8 cellular contexts compared by ENCODE assay signal in the genomic region with DNA sequence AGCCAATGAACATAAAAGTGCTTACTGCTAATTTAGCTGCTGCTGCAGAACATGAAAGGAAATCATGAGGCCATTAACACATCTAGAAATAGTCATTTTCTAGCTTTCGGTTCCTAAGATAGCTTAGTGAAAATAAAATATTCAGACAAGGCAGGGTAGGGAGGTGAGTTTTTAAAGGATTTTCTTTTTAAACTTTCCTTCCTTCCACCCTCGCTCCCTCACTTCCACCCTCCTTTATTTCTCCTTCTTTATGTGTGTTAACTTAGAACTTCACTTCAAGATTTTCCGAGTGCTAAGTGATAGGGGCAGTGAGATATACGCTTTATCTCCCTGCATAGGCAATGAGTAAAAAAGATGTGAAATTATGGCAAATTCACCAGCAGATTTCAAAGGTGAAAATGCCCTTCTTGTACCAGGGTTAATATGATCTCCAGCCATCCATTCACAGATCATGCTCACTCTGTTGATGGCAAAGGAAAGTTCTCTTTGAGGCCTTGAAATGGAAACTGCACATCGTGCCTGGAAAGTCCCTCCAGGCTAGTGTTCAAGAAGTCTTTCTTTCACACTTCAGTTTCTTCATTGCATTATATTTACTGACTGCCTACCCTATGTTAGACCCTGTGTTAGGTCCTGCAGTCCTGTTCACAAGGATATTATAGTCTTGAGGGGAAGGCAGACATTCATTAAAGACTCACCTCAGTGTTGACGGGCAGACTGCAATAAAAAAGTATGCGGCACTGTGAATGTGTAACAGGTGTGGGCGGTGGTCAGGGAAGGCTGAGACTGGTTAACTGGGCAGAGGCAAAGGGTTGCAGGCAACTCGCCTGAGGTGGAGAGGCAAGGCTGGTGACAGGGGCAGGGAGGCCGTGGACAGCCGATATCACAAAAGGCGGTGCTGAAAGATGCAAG.
DNase-seq lines count a peak whose midpoint lies in the region; ATAC-seq and TF ChIP-seq lines count a peak whose summit lies in the region.

No MANE protein-coding gene starts in this region.

- H3K4me2 ChIP-seq in osteoblast (ENCODE audit: insufficient read depth, low read length), result no peak overlapping the region

- H2AFZ ChIP-seq in osteoblast (ENCODE audit: low read length), result no peak overlapping the region

- H3K36me3 ChIP-seq in CD4-positive, alpha-beta memory T cell (ENCODE audit: insufficient read depth, low read length), result no peaks in the 10 kb centered on the region
- H3K36me3 ChIP-seq in ascending aorta (no peaks in the 10 kb centered on the region), osteoblast (ENCODE audit: insufficient read depth, low read length) (no peaks in the 10 kb centered on the region)

- H3K4me3 Mint-ChIP-seq in CD4-positive, alpha-beta memory T cell, result peak overlapping the region; percentile 70 to 86 (median 80)

- H4K20me1 ChIP-seq in osteoblast (ENCODE audit: insufficient read depth, low read length), result no peaks in the 10 kb centered on the region

- no peaks in the 10 kb centered on the region for H3K27me3 Mint-ChIP-seq in CD4-positive, alpha-beta memory T cell

- H3K4me1 Mint-ChIP-seq in CD4-positive, alpha-beta memory T cell, result peaks cover 30 to 50% (median 44%) of the 10 kb centered on the region in 4 donors

- H3K9me3 Mint-ChIP-seq in CD4-positive, alpha-beta memory T cell, result peaks cover 0 to 14% (median 7%) of the 10 kb centered on the region in 8 donors

- TF ChIP-seq CTCF in ascending aorta (IDR thresholded peaks at IDR 0.05) (no peak), osteoblast (IDR thresholded peaks at IDR 0.05; ENCODE audit: extremely low read depth, low read depth, low read length) (no peak)

- intact Hi-C loops in CD4-positive, alpha-beta memory T cell (cut with micrococcal nuclease), result loop anchor here (5.0 kb wide), 2 partner anchors 37 to 122 kb away; no protein-coding TSS in a partner anchor
- intact Hi-C loops in ascending aorta (cut with DNase I), result no loop called here

- POLR2A ChIA-PET in CD4-positive, alpha-beta memory T cell (lab: Charles Lee; ENCODE audit: partially characterized antibody), result no interaction called here

- peak overlapping the region; percentile 71 to 93 (median 90) for H3K27ac Mint-ChIP-seq in CD4-positive, alpha-beta memory T cell

- peaks cover 36% of the 10 kb centered on the region for H3K4me1 ChIP-seq in CD4-positive, alpha-beta memory T cell (ENCODE audit: insufficient read depth, low read length)
- H3K4me1 ChIP-seq in ascending aorta (peaks cover 0 to 12% of the 10 kb centered on the region in 2 donors), osteoblast (ENCODE audit: insufficient read depth, low read length) (no peaks in the 10 kb centered on the region)

- peak; percentile 12 to 55 (median 31) for DNase-seq in CD4-positive, alpha-beta memory T cell
- DNase-seq in ascending aorta (ENCODE audit: low spot score in 2 of 2), result no peak
- no peak for DNase-seq in hypothalamus (lab: John Stamatoyannopoulos, UW)
- no peak for DNase-seq in NCI-H2227 (lab: John Stamatoyannopoulos, UW; ENCODE audit: unreplicated experiment)
- no peak for DNase-seq in osteoblast (ENCODE audit: insufficient read length, low spot score, missing footprints)
- DNase-seq in germinal center (ENCODE audit: low spot score), result no peak

- peak; percentile 83 for ATAC-seq in GM19452 (IDR thresholded peaks at IDR 0.05; ENCODE audit: unreplicated experiment)
- ATAC-seq in HG03280 (IDR thresholded peaks at IDR 0.05; ENCODE audit: unreplicated experiment), result peak; percentile 82

- peak overlapping the region; percentile 30 for H3K27ac ChIP-seq in CD4-positive, alpha-beta memory T cell (ENCODE audit: low read depth, low read length)
- H3K27ac ChIP-seq in ascending aorta (peak overlapping the region; percentile 10 to 29), osteoblast (ENCODE audit: low read depth, low read length) (no peak overlapping the region)

- H3K36me3 Mint-ChIP-seq in CD4-positive, alpha-beta memory T cell, result peaks cover 16 to 23% of the 10 kb centered on the region in 2 donors

- CTCF ChIA-PET in CD4-positive, alpha-beta memory T cell (lab: Charles Lee; ENCODE audit: partially characterized antibody), result interaction anchor here (1.0 kb wide), 1 partner anchor 150 kb away, joined by 3 read pairs; no protein-coding TSS in a partner anchor

- H3K27me3 ChIP-seq in CD4-positive, alpha-beta memory T cell (ENCODE audit: insufficient read depth, low read length), result no peaks in the 10 kb centered on the region
- H3K27me3 ChIP-seq in ascending aorta (no peaks in the 10 kb centered on the region), osteoblast (ENCODE audit: insufficient read depth, low read length) (no peaks in the 10 kb centered on the region)

- H3K4me3 ChIP-seq in CD4-positive, alpha-beta memory T cell (ENCODE audit: low read length in 2 of 2), result no peak overlapping the region
- H3K4me3 ChIP-seq in ascending aorta (peak overlapping the region in 1 of 2 donors; percentile 31), osteoblast (ENCODE audit: insufficient read depth, low read length) (no peak overlapping the region)

- H3K79me2 ChIP-seq in osteoblast (ENCODE audit: insufficient read depth, low read length), result no peaks in the 10 kb centered on the region

- no peaks in the 10 kb centered on the region for H3K9me3 ChIP-seq in CD4-positive, alpha-beta memory T cell (ENCODE audit: control insufficient read depth in 1 of 2, low read length in 2 of 2)
- H3K9me3 ChIP-seq in ascending aorta, result peaks cover 0 to 4% of the 10 kb centered on the region in 2 donors
- no peaks in the 10 kb centered on the region for H3K9me3 ChIP-seq in osteoblast (ENCODE audit: low read depth, low read length)

Comparison
In these comparisons a context has a peak if more than half of its experiments do, and no peak if none do; other contexts are left out.
1. DNase-seq: peak in CD4-positive, alpha-beta memory T cell (5 of 5); none in ascending aorta (0 of 2), hypothalamus (0 of 51), NCI-H2227 (single experiment), osteoblast (single experiment) and germinal center (single experiment).